ENCODE assay signal across 10 cellular contexts in genomic region chr11:61042537-61042936, GRCh38. TPM values are rescaled to one million over a fixed set of nuclear protein-coding genes. Genes with fewer than 3 reads are reported as not detected.
A peak's percentile ranks its signal among the peaks of the same experiment; 100 is the strongest.
DNase-seq lines count a peak whose midpoint lies in the region; ATAC-seq and TF ChIP-seq lines count a peak whose summit lies in the region.
"Had no signal": no experiment of that assay in that cellular context is flagged by ENCODE, and none has a peak within 500 bp of the region (broad histone marks: within the 10 kb centered on the region; RNA-seq: fewer than 3 reads in every experiment).

No MANE protein-coding gene starts in this region.

- H3K9ac ChIP-seq in OCI-LY3 (ENCODE audit: low read length) = peak overlapping the region; percentile 63

- H3K27me3 Mint-ChIP-seq in activated T-cell treated with anti-CD3 and anti-CD28 coated beads, Interleukin-2, amount 50 U/mL, for 72 hours (ENCODE audit: low read depth) = no peaks in the 10 kb centered on the region
- H3K27me3 Mint-ChIP-seq in stimulated activated naive CD8-positive, alpha-beta T cell treated with anti-CD3 and anti-CD28 coated beads, Interleukin-15, amount 100 ng/mL, for 72 hours = no peaks in the 10 kb centered on the region
- peaks cover 2% of the 10 kb centered on the region for H3K27me3 Mint-ChIP-seq in WTC11 (ENCODE audit: low read depth)

- H4K20me1 ChIP-seq in OCI-LY3 (ENCODE audit: insufficient read depth, low read length) = no peaks in the 10 kb centered on the region

- H2AFZ ChIP-seq in OCI-LY3 (ENCODE audit: low read depth, low read length) = peak overlapping the region; percentile 88

- no peaks in the 10 kb centered on the region for H3K79me2 ChIP-seq in OCI-LY3 (ENCODE audit: low read length)

- peak; percentile 19 to 20 for ATAC-seq in activated T-cell treated with anti-CD3 and anti-CD28 coated beads, Interleukin-2, amount 50 U/mL, for 72 hours (replicated peaks in 1 of 2)
- peak; percentile 20 for ATAC-seq in stimulated activated naive CD8-positive, alpha-beta T cell treated with anti-CD3 and anti-CD28 coated beads, Interleukin-15, amount 100 ng/mL, for 72 hours
- ATAC-seq in HG03571 (IDR thresholded peaks at IDR 0.05; ENCODE audit: unreplicated experiment) = no peak
- no peak for ATAC-seq in WTC11

- H3K27ac Mint-ChIP-seq in activated T-cell treated with anti-CD3 and anti-CD28 coated beads, Interleukin-2, amount 50 U/mL, for 72 hours = peak overlapping the region; percentile 93
- H3K27ac Mint-ChIP-seq in stimulated activated naive CD8-positive, alpha-beta T cell treated with anti-CD3 and anti-CD28 coated beads, Interleukin-15, amount 100 ng/mL, for 72 hours = peak overlapping the region; percentile 24 to 27
- no peak overlapping the region for H3K27ac Mint-ChIP-seq in WTC11

- CTCF ChIA-PET in HEK293T (lab: Yijun Ruan, JAX) = interaction anchor here (0.7 kb wide), 2 partner anchors 97 to 406 kb away, joined by 3 to 4 read pairs; no protein-coding TSS in a partner anchor
- CTCF ChIA-PET in WTC11 (lab: Charles Lee) = interaction anchor here (0.7 to 1.4 kb wide), 8 partner anchors 65 to 155 kb away, joined by 3 to 6 read pairs (median 3); no protein-coding TSS in a partner anchor

- TF ChIP-seq CTCF in OCI-LY3 (IDR thresholded peaks at IDR 0.05; ENCODE audit: low read depth, low read length) = no peak
- TF ChIP-seq CTCF in WTC11 (IDR thresholded peaks at IDR 0.05) = no peak

- no peak for DNase-seq in activated T-cell treated with anti-CD3 and anti-CD28 coated beads, Interleukin-2, amount 50 U/mL, for 72 hours
- no peak for DNase-seq in activated T-cell treated with anti-CD3 and anti-CD28 coated beads, Interleukin-2, amount 50 U/mL, for 1 hour
- no peak for DNase-seq in effector memory CD4-positive, alpha-beta T cell
- no peak for DNase-seq in stimulated activated naive CD8-positive, alpha-beta T cell treated with anti-CD3 and anti-CD28 coated beads, Interleukin-15, amount 100 ng/mL, for 72 hours
- no peak for DNase-seq in HEK293T (ENCODE audit: extremely low spot score)
- no peak for DNase-seq in WTC11 (ENCODE audit: low spot score)
- DNase-seq: psoas muscle had no signal

- H3K27ac ChIP-seq in OCI-LY3 (ENCODE audit: low read length) = peak overlapping the region; percentile 37
- H3K27ac ChIP-seq in effector memory CD4-positive, alpha-beta T cell (ENCODE audit: insufficient read depth, low read length, poor library complexity, severe bottlenecking) = peak overlapping the region; percentile 91
- H3K27ac ChIP-seq: psoas muscle had no signal

- H3K36me3 ChIP-seq in OCI-LY3 (replicated peaks; ENCODE audit: low read depth, low read length) = no peaks in the 10 kb centered on the region
- no peaks in the 10 kb centered on the region for H3K36me3 ChIP-seq in effector memory CD4-positive, alpha-beta T cell (ENCODE audit: control insufficient read depth, insufficient read depth, low read length)

- H3K27me3 ChIP-seq in OCI-LY3 (ENCODE audit: low read depth, low read length) = peaks cover 11% of the 10 kb centered on the region
- H3K27me3 ChIP-seq in effector memory CD4-positive, alpha-beta T cell (replicated peaks; ENCODE audit: control insufficient read depth, insufficient read depth, low read length, poor library complexity, severe bottlenecking) = no peaks in the 10 kb centered on the region

- peaks cover 19% of the 10 kb centered on the region for H3K4me1 ChIP-seq in OCI-LY3 (ENCODE audit: low read length)
- peaks cover 28% of the 10 kb centered on the region for H3K4me1 ChIP-seq in effector memory CD4-positive, alpha-beta T cell (ENCODE audit: control insufficient read depth, insufficient read depth, low read length, poor library complexity, severe bottlenecking)
- H3K4me1 ChIP-seq: psoas muscle had no signal

- peaks cover 73% of the 10 kb centered on the region for H3K4me1 Mint-ChIP-seq in activated T-cell treated with anti-CD3 and anti-CD28 coated beads, Interleukin-2, amount 50 U/mL, for 72 hours (ENCODE audit: low read depth)
- H3K4me1 Mint-ChIP-seq in stimulated activated naive CD8-positive, alpha-beta T cell treated with anti-CD3 and anti-CD28 coated beads, Interleukin-15, amount 100 ng/mL, for 72 hours = peaks cover 58% of the 10 kb centered on the region
- H3K4me1 Mint-ChIP-seq in WTC11 = peaks cover 14% of the 10 kb centered on the region

- POLR2A ChIA-PET in HEK293T (lab: Yijun Ruan, JAX) = no interaction called here
- POLR2A ChIA-PET in WTC11 (lab: Charles Lee) = no interaction called here

- H3K4me3 ChIP-seq in OCI-LY3 (ENCODE audit: low read length) = peak overlapping the region; percentile 78
- H3K4me3 ChIP-seq in effector memory CD4-positive, alpha-beta T cell (ENCODE audit: insufficient read depth, low read depth, low read length, poor library complexity, severe bottlenecking) = peak overlapping the region; percentile 13
- H3K4me3 ChIP-seq: psoas muscle had no signal

- peak overlapping the region; percentile 84 to 85 for H3K4me3 Mint-ChIP-seq in activated T-cell treated with anti-CD3 and anti-CD28 coated beads, Interleukin-2, amount 50 U/mL, for 72 hours
- peak overlapping the region; percentile 66 to 77 for H3K4me3 Mint-ChIP-seq in stimulated activated naive CD8-positive, alpha-beta T cell treated with anti-CD3 and anti-CD28 coated beads, Interleukin-15, amount 100 ng/mL, for 72 hours
- no peak overlapping the region for H3K4me3 Mint-ChIP-seq in WTC11

- H3K36me3 Mint-ChIP-seq in activated T-cell treated with anti-CD3 and anti-CD28 coated beads, Interleukin-2, amount 50 U/mL, for 72 hours (ENCODE audit: insufficient read depth in 2 of 2) = peaks cover 6 to 22% of the 10 kb centered on the region in 2 donors
- H3K36me3 Mint-ChIP-seq in WTC11 = no peaks in the 10 kb centered on the region

- H3K9me3 ChIP-seq in OCI-LY3 (ENCODE audit: insufficient read depth, low read length) = no peaks in the 10 kb centered on the region
- H3K9me3 ChIP-seq in effector memory CD4-positive, alpha-beta T cell (ENCODE audit: control insufficient read depth, low read length) = no peaks in the 10 kb centered on the region
- H3K9me3 ChIP-seq: psoas muscle had no signal

- H3K9me3 Mint-ChIP-seq in activated T-cell treated with anti-CD3 and anti-CD28 coated beads, Interleukin-2, amount 50 U/mL, for 72 hours = no peaks in the 10 kb centered on the region
- no peaks in the 10 kb centered on the region for H3K9me3 Mint-ChIP-seq in stimulated activated naive CD8-positive, alpha-beta T cell treated with anti-CD3 and anti-CD28 coated beads, Interleukin-15, amount 100 ng/mL, for 72 hours
- H3K9me3 Mint-ChIP-seq in WTC11 = no peaks in the 10 kb centered on the region

- H3K4me2 ChIP-seq in OCI-LY3 (ENCODE audit: low read length) = peak overlapping the region; percentile 87

TF ChIP-seq in HEK293T, 16 proteins besides CTCF, POLR2A, EP300 and RAD21 (continues in another document):
- TF ChIP-seq ZNF384 (IDR thresholded peaks at IDR 0.05) (no peak), SP1 (IDR thresholded peaks at IDR 0.05) (no peak), NFRKB (IDR thresholded peaks at IDR 0.05) (no peak), L3MBTL2 (conservative IDR thresholded peaks at IDR 0.05) (no peak), BHLHE40 (IDR thresholded peaks at IDR 0.05; ENCODE audit: borderline replicate concordance) (no peak), FOXA1 (IDR thresholded peaks at IDR 0.05) (no peak), LEF1 (IDR thresholded peaks at IDR 0.05; ENCODE audit: borderline replicate concordance) (no peak), FOXK2 (IDR thresholded peaks at IDR 0.05) (no peak), PKNOX1 (IDR thresholded peaks at IDR 0.05) (no peak), TARDBP (IDR thresholded peaks at IDR 0.05) (no peak), CTBP1 (IDR thresholded peaks at IDR 0.05; ENCODE audit: borderline replicate concordance) (no peak), ELF4 (IDR thresholded peaks at IDR 0.05) (no peak), FOXM1 (IDR thresholded peaks at IDR 0.05; ENCODE audit: borderline replicate concordance) (no peak), ARNT (IDR thresholded peaks at IDR 0.05) (no peak), SUZ12 (IDR thresholded peaks at IDR 0.05) (no peak)

TF ChIP-seq in WTC11, 78 proteins besides CTCF, POLR2A, EP300 and RAD21:
- TF ChIP-seq MXD4 (CRISPR knock-in tag; IDR thresholded peaks at IDR 0.05; ENCODE audit: borderline replicate concordance) = no peak
- TF ChIP-seq ZNF512 (CRISPR knock-in tag; IDR thresholded peaks at IDR 0.05; ENCODE audit: borderline replicate concordance) = no peak
- TF ChIP-seq GTF2I (CRISPR knock-in tag; conservative IDR thresholded peaks at IDR 0.05) = no peak
- TF ChIP-seq PRRX2 (CRISPR knock-in tag; IDR thresholded peaks at IDR 0.05) = no peak
- TF ChIP-seq ZNF121 (CRISPR knock-in tag; IDR thresholded peaks at IDR 0.05) = no peak
- no peak for TF ChIP-seq ATF1 (CRISPR knock-in tag; IDR thresholded peaks at IDR 0.05)
- TF ChIP-seq USF1 (CRISPR knock-in tag; IDR thresholded peaks at IDR 0.05) = no peak
- no peak for TF ChIP-seq FOXJ3 (CRISPR knock-in tag; IDR thresholded peaks at IDR 0.05; ENCODE audit: borderline replicate concordance)

RNA-seq across cellular contexts. Expression of gene CD5, which starts 59.8 kb away (rescaled TPM):
- 100 to 1,000 TPM; 285 to 317 TPM for total RNA-seq in activated T-cell treated with anti-CD3 and anti-CD28 coated beads, Interleukin-2, amount 50 U/mL, for 72 hours
- total RNA-seq in WTC11 (2021) = 0.30 to 0.37 TPM (median 0.32 TPM) in 3 replicates
- total RNA-seq: NCI-H460 had no signal

Comparison
In these comparisons a context has a peak if more than half of its experiments do, and no peak if none do; other contexts are left out.
1. ATAC-seq: peak in activated T-cell treated with anti-CD3 and anti-CD28 coated beads, Interleukin-2, amount 50 U/mL, for 72 hours (2 of 2) and stimulated activated naive CD8-positive, alpha-beta T cell treated with anti-CD3 and anti-CD28 coated beads, Interleukin-15, amount 100 ng/mL, for 72 hours (single experiment); none in HG03571 (single experiment) and WTC11 (single experiment).
2. RNA of gene CD5, which starts 59.8 kb away (total RNA-seq): 285 to 317 TPM in activated T-cell treated with anti-CD3 and anti-CD28 coated beads, Interleukin-2, amount 50 U/mL, for 72 hours; 0.30 to 0.37 TPM in WTC11; every median in the first group is over 100 times any median in the second.